ENCODE assay signal across 1 cellular context in genomic region chr15:99495430-99496301, GRCh38.
TF ChIP-seq lines count a peak whose summit lies in the region.

No MANE protein-coding gene starts in this region.

TF ChIP-seq in GM23338, 12 proteins besides CTCF, POLR2A, EP300 and RAD21:
- TF ChIP-seq ZNF331 (CRISPR knock-in tag; IDR thresholded peaks at IDR 0.05; ENCODE audit: low read depth) (no peak), REST (IDR thresholded peaks at IDR 0.05; ENCODE audit: unreplicated experiment) (no peak), POLR2AphosphoS5 (IDR thresholded peaks at IDR 0.05; ENCODE audit: low read depth) (no peak), ZNF114 (CRISPR knock-in tag; IDR thresholded peaks at IDR 0.05) (no peak), EZH2 (IDR thresholded peaks at IDR 0.05; ENCODE audit: low read depth, unreplicated experiment) (no peak), ETS1 (IDR thresholded peaks at IDR 0.05) (no peak), JUNB (IDR thresholded peaks at IDR 0.05; ENCODE audit: unreplicated experiment) (no peak), NANOG (IDR thresholded peaks at IDR 0.05; ENCODE audit: borderline replicate concordance) (no peak), CREB1 (CRISPR knock-in tag; IDR thresholded peaks at IDR 0.05; ENCODE audit: low read depth) (no peak), STAT1 (IDR thresholded peaks at IDR 0.05; ENCODE audit: unreplicated experiment) (no peak), EZH2phosphoT487 (IDR thresholded peaks at IDR 0.05; ENCODE audit: unreplicated experiment) (no peak)
- TF ChIP-seq, protein P1, sequence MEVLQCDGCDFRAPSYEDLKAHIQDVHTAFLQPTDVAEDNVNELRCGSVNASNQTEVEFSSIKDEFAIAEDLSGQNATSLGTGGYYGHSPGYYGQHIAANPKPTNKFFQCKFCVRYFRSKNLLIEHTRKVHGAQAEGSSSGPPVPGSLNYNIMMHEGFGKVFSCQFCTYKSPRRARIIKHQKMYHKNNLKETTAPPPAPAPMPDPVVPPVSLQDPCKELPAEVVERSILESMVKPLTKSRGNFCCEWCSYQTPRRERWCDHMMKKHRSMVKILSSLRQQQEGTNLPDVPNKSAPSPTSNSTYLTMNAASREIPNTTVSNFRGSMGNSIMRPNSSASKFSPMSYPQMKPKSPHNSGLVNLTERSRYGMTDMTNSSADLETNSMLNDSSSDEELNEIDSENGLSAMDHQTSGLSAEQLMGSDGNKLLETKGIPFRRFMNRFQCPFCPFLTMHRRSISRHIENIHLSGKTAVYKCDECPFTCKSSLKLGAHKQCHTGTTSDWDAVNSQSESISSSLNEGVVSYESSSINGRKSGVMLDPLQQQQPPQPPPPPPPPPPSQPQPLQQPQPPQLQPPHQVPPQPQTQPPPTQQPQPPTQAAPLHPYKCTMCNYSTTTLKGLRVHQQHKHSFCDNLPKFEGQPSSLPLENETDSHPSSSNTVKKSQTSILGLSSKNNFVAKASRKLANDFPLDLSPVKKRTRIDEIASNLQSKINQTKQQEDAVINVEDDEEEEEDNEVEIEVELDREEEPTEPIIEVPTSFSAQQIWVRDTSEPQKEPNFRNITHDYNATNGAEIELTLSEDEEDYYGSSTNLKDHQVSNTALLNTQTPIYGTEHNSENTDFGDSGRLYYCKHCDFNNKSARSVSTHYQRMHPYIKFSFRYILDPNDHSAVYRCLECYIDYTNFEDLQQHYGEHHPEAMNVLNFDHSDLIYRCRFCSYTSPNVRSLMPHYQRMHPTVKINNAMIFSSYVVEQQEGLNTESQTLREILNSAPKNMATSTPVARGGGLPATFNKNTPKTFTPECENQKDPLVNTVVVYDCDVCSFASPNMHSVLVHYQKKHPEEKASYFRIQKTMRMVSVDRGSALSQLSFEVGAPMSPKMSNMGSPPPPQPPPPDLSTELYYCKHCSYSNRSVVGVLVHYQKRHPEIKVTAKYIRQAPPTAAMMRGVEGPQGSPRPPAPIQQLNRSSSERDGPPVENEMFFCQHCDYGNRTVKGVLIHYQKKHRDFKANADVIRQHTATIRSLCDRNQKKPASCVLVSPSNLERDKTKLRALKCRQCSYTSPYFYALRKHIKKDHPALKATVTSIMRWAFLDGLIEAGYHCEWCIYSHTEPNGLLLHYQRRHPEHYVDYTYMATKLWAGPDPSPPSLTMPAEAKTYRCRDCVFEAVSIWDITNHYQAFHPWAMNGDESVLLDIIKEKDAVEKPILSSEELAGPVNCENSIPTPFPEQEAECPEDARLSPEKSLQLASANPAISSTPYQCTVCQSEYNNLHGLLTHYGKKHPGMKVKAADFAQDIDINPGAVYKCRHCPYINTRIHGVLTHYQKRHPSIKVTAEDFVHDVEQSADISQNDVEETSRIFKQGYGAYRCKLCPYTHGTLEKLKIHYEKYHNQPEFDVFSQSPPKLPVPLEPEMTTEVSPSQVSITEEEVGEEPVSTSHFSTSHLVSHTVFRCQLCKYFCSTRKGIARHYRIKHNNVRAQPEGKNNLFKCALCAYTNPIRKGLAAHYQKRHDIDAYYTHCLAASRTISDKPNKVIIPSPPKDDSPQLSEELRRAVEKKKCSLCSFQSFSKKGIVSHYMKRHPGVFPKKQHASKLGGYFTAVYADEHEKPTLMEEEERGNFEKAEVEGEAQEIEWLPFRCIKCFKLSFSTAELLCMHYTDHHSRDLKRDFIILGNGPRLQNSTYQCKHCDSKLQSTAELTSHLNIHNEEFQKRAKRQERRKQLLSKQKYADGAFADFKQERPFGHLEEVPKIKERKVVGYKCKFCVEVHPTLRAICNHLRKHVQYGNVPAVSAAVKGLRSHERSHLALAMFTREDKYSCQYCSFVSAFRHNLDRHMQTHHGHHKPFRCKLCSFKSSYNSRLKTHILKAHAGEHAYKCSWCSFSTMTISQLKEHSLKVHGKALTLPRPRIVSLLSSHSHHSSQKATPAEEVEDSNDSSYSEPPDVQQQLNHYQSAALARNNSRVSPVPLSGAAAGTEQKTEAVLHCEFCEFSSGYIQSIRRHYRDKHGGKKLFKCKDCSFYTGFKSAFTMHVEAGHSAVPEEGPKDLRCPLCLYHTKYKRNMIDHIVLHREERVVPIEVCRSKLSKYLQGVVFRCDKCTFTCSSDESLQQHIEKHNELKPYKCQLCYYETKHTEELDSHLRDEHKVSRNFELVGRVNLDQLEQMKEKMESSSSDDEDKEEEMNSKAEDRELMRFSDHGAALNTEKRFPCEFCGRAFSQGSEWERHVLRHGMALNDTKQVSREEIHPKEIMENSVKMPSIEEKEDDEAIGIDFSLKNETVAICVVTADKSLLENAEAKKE (CRISPR knock-in tag; IDR thresholded peaks at IDR 0.05), result no peak
TF ChIP-seq in GM23338: peak in this region for 0.
